13 cellular contexts compared by ENCODE assay signal in genomic region chr20:60482609-60483008, GRCh38.
"Had no signal": no experiment of that assay in that cellular context is flagged by ENCODE, and none has a peak within 500 bp of the region (broad histone marks: within the 10 kb centered on the region; RNA-seq: fewer than 3 reads in every experiment).

No MANE protein-coding gene starts in this region.

- H3K4me1 ChIP-seq: psoas muscle, suprapubic skin, thyroid gland had no signal

- H3K9me3 ChIP-seq: mucosa of descending colon, neutrophil, psoas muscle, suprapubic skin, thyroid gland had no signal

- ATAC-seq: mucosa of descending colon; naive thymus-derived CD8-positive, alpha-beta T cell had no signal

- DNase-seq: erythroblast; immature natural killer cell; mammary epithelial cell; mucosa of descending colon; naive thymus-derived CD8-positive, alpha-beta T cell; psoas muscle; retina; stimulated activated CD4-positive, alpha-beta T cell treated with anti-CD3 and anti-CD28 coated beads, Interleukin-2, amount 100 ng/mL, for 48 hours; stimulated activated naive CD4-positive, alpha-beta T cell treated with Interleukin-2 at 50 U/mL for 16 hours; thyroid gland had no signal

- H3K27me3 ChIP-seq: suprapubic skin, thyroid gland had no signal

- H3K4me3 ChIP-seq: mucosa of descending colon, psoas muscle, smooth muscle cell, suprapubic skin, thyroid gland had no signal

- H3K27ac ChIP-seq: neutrophil, psoas muscle, suprapubic skin, thyroid gland had no signal

- H3K36me3 ChIP-seq: neutrophil, suprapubic skin, thyroid gland had no signal
